Comparison of ENCODE assay signal across 19 cellular contexts in the genomic region with DNA sequence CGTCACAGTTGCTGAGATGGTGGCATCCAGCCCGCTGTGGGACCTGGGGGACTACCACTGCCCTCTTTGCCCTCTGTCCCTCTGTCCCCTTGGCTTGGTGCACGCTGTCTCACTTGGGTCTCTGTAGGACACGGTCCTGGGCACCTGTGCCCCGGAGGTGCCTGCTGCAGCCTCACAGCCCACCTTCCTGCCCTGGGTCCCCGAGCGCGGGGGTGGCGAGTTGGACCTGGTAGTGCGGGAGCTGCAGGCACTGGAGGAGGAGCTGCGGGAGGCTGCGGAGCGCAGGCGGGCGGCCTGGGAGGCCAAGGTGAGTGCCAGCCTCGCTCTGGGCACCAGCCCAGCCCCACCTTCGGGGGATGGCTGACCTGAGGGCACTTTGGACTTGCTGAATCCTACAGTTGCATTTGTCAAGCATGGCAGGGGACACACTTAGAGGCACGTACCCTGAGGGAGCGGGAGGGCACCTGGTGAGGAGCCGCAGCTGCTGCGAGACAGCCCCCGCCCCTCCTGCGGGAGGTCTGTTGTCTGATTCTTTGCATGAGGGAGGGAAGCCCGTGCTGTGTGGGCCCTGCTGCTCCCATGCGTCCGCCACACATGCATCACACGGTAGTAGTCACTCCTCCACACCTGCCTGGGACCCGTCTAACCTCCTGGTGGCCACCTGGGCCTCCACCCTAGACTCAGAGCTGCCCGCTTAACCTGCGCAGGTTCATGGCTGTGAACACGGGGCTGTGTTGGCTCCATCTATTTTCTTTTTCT. TPM values are rescaled to one million over a fixed set of nuclear protein-coding genes. Genes with fewer than 3 reads are reported as not detected.
DNase-seq lines count a peak whose midpoint lies in the region; ATAC-seq and TF ChIP-seq lines count a peak whose summit lies in the region.
"Had no signal": no experiment of that assay in that cellular context is flagged by ENCODE, and none has a peak within 500 bp of the region (broad histone marks: within the 10 kb centered on the region; RNA-seq: fewer than 3 reads in every experiment).

No MANE protein-coding gene starts in this region.

- no peak overlapping the region for H2AK5ac ChIP-seq in mesendoderm (ENCODE audit: low read length)

- H2BK15ac ChIP-seq in mesendoderm (replicated peaks; ENCODE audit: low read depth): no peak overlapping the region

- TF ChIP-seq POLR2A in sigmoid colon (IDR thresholded peaks at IDR 0.05): no peak

- no peaks in the 10 kb centered on the region for H3K4me1 ChIP-seq in sigmoid colon
- H3K4me1 ChIP-seq in mesendoderm (ENCODE audit: control insufficient read depth, low read depth, low read length): no peaks in the 10 kb centered on the region

- no peak overlapping the region for H2BK120ac ChIP-seq in mesendoderm (ENCODE audit: low read depth, low read length)

- H3K9ac ChIP-seq in mesendoderm (ENCODE audit: low read length): no peak overlapping the region

- H3K36me3 Mint-ChIP-seq in activated T-cell treated with anti-CD3 and anti-CD28 coated beads, Interleukin-2, amount 50 U/mL, for 24 hours (ENCODE audit: low read depth): peaks cover 28% of the 10 kb centered on the region
- H3K36me3 Mint-ChIP-seq in immature natural killer cell: no peaks in the 10 kb centered on the region
- H3K36me3 Mint-ChIP-seq: activated naive CD8-positive, alpha-beta T cell treated with anti-CD3 and anti-CD28 coated beads, Interleukin-2, amount 10 ng/mL, durations not matched to agents 7 days and 5 days had no signal

- H3K4ac ChIP-seq in mesendoderm (ENCODE audit: low read depth, low read length): no peak overlapping the region

- H3K27ac Mint-ChIP-seq in activated T-cell treated with anti-CD3 and anti-CD28 coated beads, Interleukin-2, amount 50 U/mL, for 24 hours: peak overlapping the region; percentile 44
- no peak overlapping the region for H3K27ac Mint-ChIP-seq in immature natural killer cell
- H3K27ac Mint-ChIP-seq: activated naive CD8-positive, alpha-beta T cell treated with anti-CD3 and anti-CD28 coated beads, Interleukin-2, amount 10 ng/mL, durations not matched to agents 7 days and 5 days; GM23338 had no signal

- intact Hi-C loops in sigmoid colon (cut with DNase I): no loop called here

- WGBS in sigmoid colon, 2 donors: 93% methylated on average over 31 of the region's 31 CpGs
- no CpG with 5 or more reads among the region's 31 CpGs for WGBS in mesendoderm (ENCODE audit: extremely low coverage, insufficient coverage, low lambda C conversion rate)

- no peak overlapping the region for H2BK5ac ChIP-seq in mesendoderm (ENCODE audit: low read length)

- ATAC-seq in GM18511 (IDR thresholded peaks at IDR 0.05; ENCODE audit: unreplicated experiment): no peak
- ATAC-seq: GM12878 had no signal

- H3K56ac ChIP-seq in mesendoderm (ENCODE audit: low read length): no peak overlapping the region

- H3K27ac ChIP-seq in sigmoid colon (no peak overlapping the region), mesendoderm (ENCODE audit: low read depth, low read length) (no peak overlapping the region)
- H3K27ac ChIP-seq: cardiac muscle cell had no signal

- peaks cover 5% of the 10 kb centered on the region for H3K4me1 Mint-ChIP-seq in activated T-cell treated with anti-CD3 and anti-CD28 coated beads, Interleukin-2, amount 50 U/mL, for 24 hours (ENCODE audit: low read depth)
- no peaks in the 10 kb centered on the region for H3K4me1 Mint-ChIP-seq in immature natural killer cell
- H3K4me1 Mint-ChIP-seq: activated naive CD8-positive, alpha-beta T cell treated with anti-CD3 and anti-CD28 coated beads, Interleukin-2, amount 10 ng/mL, durations not matched to agents 7 days and 5 days had no signal

- no peak overlapping the region for H4K5ac ChIP-seq in mesendoderm (ENCODE audit: low read length)

- no peak overlapping the region for H3K4me3 ChIP-seq in sigmoid colon
- H3K4me3 ChIP-seq in mesendoderm (ENCODE audit: low read length): no peak overlapping the region
- H3K4me3 ChIP-seq: cardiac muscle cell, GM12878, GM23338 had no signal

- H3K36me3 ChIP-seq in sigmoid colon: no peaks in the 10 kb centered on the region
- H3K36me3 ChIP-seq in mesendoderm (ENCODE audit: control insufficient read depth, insufficient read depth, low read length): no peaks in the 10 kb centered on the region
- H3K36me3 ChIP-seq: cardiac muscle cell had no signal

- no peak overlapping the region for H3K4me3 Mint-ChIP-seq in activated T-cell treated with anti-CD3 and anti-CD28 coated beads, Interleukin-2, amount 50 U/mL, for 24 hours
- H3K4me3 Mint-ChIP-seq in immature natural killer cell: no peak overlapping the region
- H3K4me3 Mint-ChIP-seq: activated naive CD8-positive, alpha-beta T cell treated with anti-CD3 and anti-CD28 coated beads, Interleukin-2, amount 10 ng/mL, durations not matched to agents 7 days and 5 days; GM23338 had no signal

- no peaks in the 10 kb centered on the region for H3K9me3 Mint-ChIP-seq in activated T-cell treated with anti-CD3 and anti-CD28 coated beads, Interleukin-2, amount 50 U/mL, for 24 hours
- H3K9me3 Mint-ChIP-seq in immature natural killer cell: no peaks in the 10 kb centered on the region
- H3K9me3 Mint-ChIP-seq: activated naive CD8-positive, alpha-beta T cell treated with anti-CD3 and anti-CD28 coated beads, Interleukin-2, amount 10 ng/mL, durations not matched to agents 7 days and 5 days; GM23338 had no signal

- TF ChIP-seq EP300 in sigmoid colon (IDR thresholded peaks at IDR 0.05): no peak

- H3K23ac ChIP-seq in mesendoderm (ENCODE audit: low read length): no peak overlapping the region

- peak; percentile 25 for DNase-seq in activated T-cell treated with anti-CD3 and anti-CD28 coated beads, Interleukin-2, amount 50 U/mL, for 24 hours
- no peak for DNase-seq in activated T-cell treated with anti-CD3 and anti-CD28 coated beads, Interleukin-2, amount 50 U/mL, for 48 hours
- peak; percentile 87 for DNase-seq in NCI-H69 (lab: John Stamatoyannopoulos, UW)
- DNase-seq in immature natural killer cell: peak in 2 of 3 donors; percentile 9 to 10
- DNase-seq in sigmoid colon: peak; percentile 53
- DNase-seq in NCI-H2196 (lab: John Stamatoyannopoulos, UW; ENCODE audit: unreplicated experiment): no peak
- DNase-seq in mesendoderm: no peak
- DNase-seq: ACHN; activated CD4-positive, alpha-beta T cell treated with anti-CD3 and anti-CD28 coated beads for 1 hour; activated naive CD8-positive, alpha-beta T cell treated with anti-CD3 and anti-CD28 coated beads, Interleukin-2, amount 10 ng/mL, durations not matched to agents 7 days and 5 days; midbrain; NCI-H1930; occipital lobe; T-helper 9 cell had no signal

- H3K4me2 ChIP-seq in mesendoderm (ENCODE audit: low read length): no peak overlapping the region
- H3K4me2 ChIP-seq: GM23338 had no signal

- no peak overlapping the region for H4K8ac ChIP-seq in mesendoderm (ENCODE audit: low read depth, low read length)

- H3K18ac ChIP-seq in mesendoderm (ENCODE audit: low read length): no peak overlapping the region

- H3K27me3 Mint-ChIP-seq in activated T-cell treated with anti-CD3 and anti-CD28 coated beads, Interleukin-2, amount 50 U/mL, for 24 hours: no peaks in the 10 kb centered on the region
- peaks cover 0 to 36% (median 7%) of the 10 kb centered on the region in 3 donors for H3K27me3 Mint-ChIP-seq in immature natural killer cell (ENCODE audit: low read depth in 3 of 3)
- H3K27me3 Mint-ChIP-seq: activated naive CD8-positive, alpha-beta T cell treated with anti-CD3 and anti-CD28 coated beads, Interleukin-2, amount 10 ng/mL, durations not matched to agents 7 days and 5 days had no signal

- TF ChIP-seq CTCF in sigmoid colon (IDR thresholded peaks at IDR 0.05): no peak

- no peaks in the 10 kb centered on the region for H3K9me3 ChIP-seq in sigmoid colon

- H3K27me3 ChIP-seq in sigmoid colon: no peaks in the 10 kb centered on the region
- H3K27me3 ChIP-seq in mesendoderm (ENCODE audit: insufficient read depth, low read length, poor library complexity): no peaks in the 10 kb centered on the region
- H3K27me3 ChIP-seq: cardiac muscle cell had no signal

- H3K79me1 ChIP-seq in mesendoderm (ENCODE audit: low read length): no peaks in the 10 kb centered on the region

- no peaks in the 10 kb centered on the region for H3K79me2 ChIP-seq in mesendoderm (ENCODE audit: control insufficient read depth, insufficient read depth, low read length)

RNA-seq across cellular contexts. Expression of a gene that starts 6.8 kb away (rescaled TPM):
- polyA plus RNA-seq in immature natural killer cell: 10 to 100 TPM; 11.4 to 20.3 (median 15.9) TPM
- total RNA-seq in sigmoid colon: 1 to 10 TPM in 2 of 4 donors, under 1 TPM in 2; 0.16 to 5.2 (median 1.0) TPM
- polyA plus RNA-seq in sigmoid colon: 10 to 100 TPM; 17.8 to 36.0 (median 19.2) TPM
- polyA plus RNA-seq in mesendoderm (2013, experiment 1 of 2): 4.5 TPM
- 3.9 TPM for polyA plus RNA-seq in mesendoderm (2013, experiment 2 of 2)

RNA-seq across cellular contexts. Expression of a gene that starts 11.2 kb away (rescaled TPM):
- 1,000 to 10,000 TPM in 1 of 3 donors, 100 to 1,000 TPM in 2; 921 to 1,915 (median 940) TPM for polyA plus RNA-seq in immature natural killer cell
- total RNA-seq in sigmoid colon: 10 to 100 TPM in 3 of 4 donors, 1 to 10 TPM in 1; 4.9 to 24.3 (median 15.4) TPM
- polyA plus RNA-seq in sigmoid colon: 100 to 1,000 TPM; 168 to 403 (median 199) TPM
- 8.8 TPM for polyA plus RNA-seq in mesendoderm (2013, experiment 1 of 2)
- polyA plus RNA-seq in mesendoderm (2013, experiment 2 of 2): 8.3 TPM
- total RNA-seq: frontal cortex had no signal

RNA-seq across cellular contexts. Expression of a gene that starts 23.2 kb away (rescaled TPM):
- 10 to 100 TPM in 2 of 3 donors, 1 to 10 TPM in 1; 5.7 to 30.2 (median 18.1) TPM for polyA plus RNA-seq in immature natural killer cell
- 10 to 100 TPM; 49.8 to 79.5 (median 57.1) TPM for total RNA-seq in sigmoid colon
- polyA plus RNA-seq in sigmoid colon: 10 to 100 TPM; 13.6 to 50.0 (median 34.2) TPM
- polyA plus RNA-seq in mesendoderm (2013, experiment 1 of 2): 8.3 TPM
- 7.8 TPM for polyA plus RNA-seq in mesendoderm (2013, experiment 2 of 2)

RNA-seq across cellular contexts. Expression of a gene that starts 28.5 kb away (rescaled TPM):
- polyA plus RNA-seq in immature natural killer cell: 1 to 10 TPM in 2 of 3 donors, not detected in 1; 1.1 to 1.4 TPM
- 1 to 10 TPM; 3.0 to 8.0 (median 6.2) TPM for total RNA-seq in sigmoid colon
- 1 to 10 TPM in 1 of 3 donors, not detected in 2; 2.3 TPM for polyA plus RNA-seq in sigmoid colon
- polyA plus RNA-seq in mesendoderm (2013, experiment 1 of 2): 0.06 TPM
- 0.04 TPM for polyA plus RNA-seq in mesendoderm (2013, experiment 2 of 2)

Comparison
In these comparisons a context has a peak if more than half of its experiments do, and no peak if none do; other contexts are left out.
1. DNase-seq: peak in activated T-cell treated with anti-CD3 and anti-CD28 coated beads, Interleukin-2, amount 50 U/mL, for 24 hours (single experiment), NCI-H69 (single experiment), immature natural killer cell (2 of 3) and sigmoid colon (single experiment); none in activated T-cell treated with anti-CD3 and anti-CD28 coated beads, Interleukin-2, amount 50 U/mL, for 48 hours (0 of 2), NCI-H2196 (single experiment) and mesendoderm (single experiment).